Comparison of ENCODE assay signal across 1 cellular context in genomic region chr16:10868089-10868488, GRCh38.
TF ChIP-seq lines count a peak whose summit lies in the region.

No MANE protein-coding gene starts in this region.

TF ChIP-seq in GM12878, 131 proteins besides CTCF, POLR2A, EP300 and RAD21:
- no peak for TF ChIP-seq CBX3 (IDR thresholded peaks at IDR 0.05; ENCODE audit: borderline replicate concordance, low read depth)
- 0 out of 2 replicates have a peak, but pooled peaks have one; percentile 41 for TF ChIP-seq RCOR1 (conservative IDR thresholded peaks at IDR 0.05; ENCODE audit: low read depth, low read length)
TF ChIP-seq in GM12878: peak in this region for 1.
